In the genomic region with DNA sequence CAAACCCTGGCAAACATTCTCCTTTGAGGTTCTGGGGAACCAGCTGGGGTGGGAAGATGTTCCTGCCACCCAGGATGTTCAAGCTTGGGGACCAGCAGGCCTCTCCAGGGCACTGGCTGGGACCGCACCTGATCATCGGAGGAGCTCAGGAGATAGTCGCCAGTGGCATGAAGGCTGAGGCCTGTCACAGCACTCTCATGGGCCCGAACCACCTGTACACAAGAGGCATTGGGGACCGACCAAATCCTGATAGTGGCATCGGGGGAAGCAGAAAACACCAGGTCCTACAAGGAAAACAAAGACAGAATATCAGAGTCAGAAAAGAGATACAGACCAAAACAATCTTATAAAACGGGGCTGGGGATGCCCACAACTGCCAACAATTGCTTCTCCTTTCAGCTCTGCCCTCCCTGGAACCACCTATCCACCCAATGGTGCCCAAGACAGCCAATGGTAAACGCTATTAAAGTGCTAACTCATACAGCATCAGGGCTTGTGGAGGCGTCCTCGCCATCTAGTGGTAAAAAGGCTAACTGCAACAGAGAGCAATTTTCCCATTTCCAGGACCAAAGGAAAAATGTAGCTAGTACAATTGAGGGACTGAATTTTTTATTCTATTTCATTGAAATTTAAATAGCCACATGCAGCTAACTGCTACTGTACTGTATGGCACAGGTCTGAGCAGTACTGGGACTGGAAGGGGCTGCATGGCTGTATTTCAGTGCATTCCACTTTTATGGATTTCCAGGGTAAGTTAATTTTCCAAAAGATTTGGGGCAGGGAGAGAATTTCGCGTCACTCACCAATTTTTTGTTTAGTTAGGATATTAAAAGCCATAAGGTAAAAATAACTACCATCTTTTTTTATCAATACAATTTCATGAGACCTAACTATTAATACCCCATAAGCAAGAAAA, we compare ENCODE assay signal across 8 cellular contexts. TPM values are rescaled to one million over a fixed set of nuclear protein-coding genes. Genes with fewer than 3 reads are reported as not detected.
DNase-seq lines count a peak whose midpoint lies in the region; ATAC-seq and FAIRE-seq lines count a peak whose summit lies in the region.

No MANE protein-coding gene starts in this region.

- no peaks in the 10 kb centered on the region for H3K9me3 ChIP-seq in Karpas-422 (ENCODE audit: low read length)

- H3K27me3 ChIP-seq in Karpas-422 (ENCODE audit: low read length), result no peaks in the 10 kb centered on the region

- peaks cover 59% of the 10 kb centered on the region for H3K36me3 Mint-ChIP-seq in T-helper 1 cell treated with Interleukin-12 subunit alpha and Interleukin-12 subunit beta and Interleukin-4 antibody, amounts not matched to agents 30 μg/mL and 1 μg/mL, for 36 hours (ENCODE audit: low read depth)
- peaks cover 24 to 28% of the 10 kb centered on the region in 2 donors for H3K36me3 Mint-ChIP-seq in naive B cell

- H3K36me3 ChIP-seq in Karpas-422 (ENCODE audit: insufficient read depth, low read length), result peaks cover 75% of the 10 kb centered on the region

- H3K4me2 ChIP-seq in Karpas-422 (ENCODE audit: low read depth, low read length, poor library complexity, severe bottlenecking), result no peak overlapping the region

- H3K4me1 ChIP-seq in Karpas-422 (ENCODE audit: low read length), result peaks cover 3% of the 10 kb centered on the region

- no peak overlapping the region for H3K9ac ChIP-seq in Karpas-422 (ENCODE audit: low read length)

- no peak overlapping the region for H2AFZ ChIP-seq in Karpas-422 (ENCODE audit: low read length)

- no peaks in the 10 kb centered on the region for H3K27me3 Mint-ChIP-seq in T-helper 1 cell treated with Interleukin-12 subunit alpha and Interleukin-12 subunit beta and Interleukin-4 antibody, amounts not matched to agents 30 μg/mL and 1 μg/mL, for 36 hours (ENCODE audit: low read depth)
- no peaks in the 10 kb centered on the region for H3K27me3 Mint-ChIP-seq in naive B cell

- no peak overlapping the region for H3K4me3 Mint-ChIP-seq in T-helper 1 cell treated with Interleukin-12 subunit alpha and Interleukin-12 subunit beta and Interleukin-4 antibody, amounts not matched to agents 30 μg/mL and 1 μg/mL, for 36 hours
- peak overlapping the region in 2 of 8 donors; percentile 47 to 50 for H3K4me3 Mint-ChIP-seq in naive B cell

- H3K4me1 Mint-ChIP-seq in T-helper 1 cell treated with Interleukin-12 subunit alpha and Interleukin-12 subunit beta and Interleukin-4 antibody, amounts not matched to agents 30 μg/mL and 1 μg/mL, for 36 hours (ENCODE audit: low read depth), result peaks cover 10% of the 10 kb centered on the region
- H3K4me1 Mint-ChIP-seq in naive B cell, result peaks cover 14 to 20% (median 16%) of the 10 kb centered on the region in 3 donors

- peaks cover 26% of the 10 kb centered on the region for H3K79me2 ChIP-seq in Karpas-422 (ENCODE audit: low read length)

- H4K20me1 ChIP-seq in Karpas-422 (ENCODE audit: insufficient read depth, low read depth, low read length), result peaks cover 36% of the 10 kb centered on the region

- ATAC-seq in esophagus mucosa (peak; percentile 67), naive B cell (ENCODE audit: low read depth in 2 of 2) (peak; percentile 92 to 96), HG03442 (IDR thresholded peaks at IDR 0.05; ENCODE audit: unreplicated experiment) (no peak), HG03139 (IDR thresholded peaks at IDR 0.05; ENCODE audit: unreplicated experiment) (no peak)

- no peaks in the 10 kb centered on the region for H3K9me2 ChIP-seq in Karpas-422 (replicated peaks; ENCODE audit: insufficient read depth, low read length)

- H3K9me3 Mint-ChIP-seq in T-helper 1 cell treated with Interleukin-12 subunit alpha and Interleukin-12 subunit beta and Interleukin-4 antibody, amounts not matched to agents 30 μg/mL and 1 μg/mL, for 36 hours, result no peaks in the 10 kb centered on the region
- H3K9me3 Mint-ChIP-seq in naive B cell, result no peaks in the 10 kb centered on the region

- H3K27ac Mint-ChIP-seq in T-helper 1 cell treated with Interleukin-12 subunit alpha and Interleukin-12 subunit beta and Interleukin-4 antibody, amounts not matched to agents 30 μg/mL and 1 μg/mL, for 36 hours, result peak overlapping the region; percentile 36
- H3K27ac Mint-ChIP-seq in naive B cell, result no peak overlapping the region

- H3K27ac ChIP-seq in Karpas-422 (ENCODE audit: low read length), result no peak overlapping the region

- peak; percentile 65 for FAIRE-seq in A204.1 (lab: Jason Lieb, UNC)

- DNase-seq in DMS153 (lab: John Stamatoyannopoulos, UW) (peak; percentile 26), Karpas-422 (peak; percentile 73), naive B cell (peak; percentile 46)

- H3K4me3 ChIP-seq in Karpas-422 (ENCODE audit: low read length), result no peak overlapping the region

RNA-seq across cellular contexts. Expression of a gene that starts 7.1 kb away (rescaled TPM):
- 87.2 and 109 TPM in 2 replicates for total RNA-seq in Karpas-422 (2014; rRNA removed; shearing (Covaris generic); ENCODE audit: low replicate concordance)
- total RNA-seq in esophagus mucosa, result 94.9 TPM
- polyA plus RNA-seq in naive B cell (ENCODE audit: low read depth in 6 of 6), result 10 to 100 TPM in 5 of 6 donors, 1 to 10 TPM in 1; 5.6 to 19.3 (median 15.6) TPM

RNA-seq across cellular contexts. Expression of a gene that starts 14.7 kb away (rescaled TPM):
- total RNA-seq in Karpas-422 (2014; rRNA removed; shearing (Covaris generic); ENCODE audit: low replicate concordance), result 42.3 and 44.4 TPM in 2 replicates
- 80.4 TPM for total RNA-seq in esophagus mucosa
- polyA plus RNA-seq in naive B cell (ENCODE audit: low read depth in 6 of 6), result 100 to 1,000 TPM; 286 to 521 (median 315) TPM

RNA-seq across cellular contexts. Expression of a gene that starts 25.0 kb away (rescaled TPM):
- 1.6 and 5.2 TPM in 2 replicates for total RNA-seq in Karpas-422 (2014; rRNA removed; shearing (Covaris generic); ENCODE audit: low replicate concordance)
- 27.0 TPM for total RNA-seq in esophagus mucosa
- 1 to 10 TPM in 1 of 6 donors, under 1 TPM in 3, not detected in 2; 0.23 to 1.2 (median 0.40) TPM for polyA plus RNA-seq in naive B cell (ENCODE audit: low read depth in 6 of 6)

RNA-seq across cellular contexts. Expression of a gene that starts 31.9 kb away (rescaled TPM):
- total RNA-seq in Karpas-422 (2014; rRNA removed; shearing (Covaris generic); ENCODE audit: low replicate concordance), result not detected in 2 replicates
- not detected for total RNA-seq in esophagus mucosa
- not detected for polyA plus RNA-seq in naive B cell (ENCODE audit: low read depth in 6 of 6)

RNA-seq across cellular contexts. Expression of a gene that starts 43.5 kb away (rescaled TPM):
- total RNA-seq in Karpas-422 (2014; rRNA removed; shearing (Covaris generic); ENCODE audit: low replicate concordance), result not detected in 2 replicates
- 0.12 TPM for total RNA-seq in esophagus mucosa
- polyA plus RNA-seq in naive B cell (ENCODE audit: low read depth in 6 of 6), result not detected

Comparison
In these comparisons a context has a peak if more than half of its experiments do, and no peak if none do; other contexts are left out.
1. ATAC-seq: peak in esophagus mucosa (single experiment) and naive B cell (2 of 2); none in HG03442 (single experiment) and HG03139 (single experiment).
2. Peak in every context shown above with its lines, with median percentiles within 50 percentile points of each other: DNase-seq.